Comparison of ENCODE assay signal across 11 cellular contexts in the genomic region with DNA sequence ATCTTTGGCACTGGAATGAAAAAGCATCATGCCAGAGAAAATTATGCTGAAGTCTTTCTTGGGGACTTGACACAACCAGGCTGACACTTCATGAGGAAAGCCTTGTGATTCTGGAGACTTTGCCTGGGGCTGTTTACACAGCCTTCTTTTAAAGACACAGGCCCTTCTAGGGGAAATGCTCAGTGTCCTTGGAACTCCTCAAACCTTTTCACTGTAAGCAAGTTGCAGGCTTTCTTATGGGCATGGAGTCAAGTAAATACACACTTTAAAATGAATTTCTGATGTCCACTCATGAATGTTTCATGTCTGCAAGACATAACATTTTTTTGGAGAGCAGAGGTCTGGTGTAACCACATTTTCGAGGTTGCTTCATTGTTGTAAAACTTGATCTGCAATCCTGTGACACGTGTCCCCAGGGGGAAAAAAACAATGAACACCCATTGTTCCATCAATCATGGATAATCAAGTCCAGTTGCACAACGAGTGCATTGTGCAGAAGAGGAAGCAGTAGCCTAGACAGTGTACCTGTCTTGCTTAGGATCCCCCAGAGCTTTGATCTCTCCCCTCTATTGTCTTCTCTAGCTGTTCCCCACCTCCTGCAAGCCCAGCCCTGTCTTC.
A peak's percentile ranks its signal among the peaks of the same experiment; 100 is the strongest.
DNase-seq lines count a peak whose midpoint lies in the region; ATAC-seq and TF ChIP-seq lines count a peak whose summit lies in the region.
"Had no signal": no experiment of that assay in that cellular context is flagged by ENCODE, and none has a peak within 500 bp of the region (broad histone marks: within the 10 kb centered on the region; RNA-seq: fewer than 3 reads in every experiment).

No MANE protein-coding gene starts in this region.

- 10 to 15% methylated on average over 3 of the region's 3 CpGs for WGBS in GM23248 (ENCODE audit: low coverage in 1 of 2, low lambda C conversion rate in 2 of 2, missing lambda C conversion rate in 2 of 2), 2 experiments
- 13% methylated on average over 3 of the region's 3 CpGs for WGBS in prostate gland

- no peaks in the 10 kb centered on the region for H3K36me3 ChIP-seq in GM23248 (ENCODE audit: low read depth)
- H3K36me3 ChIP-seq in prostate gland, result no peaks in the 10 kb centered on the region

- H3K9me3 ChIP-seq in GM23248 (ENCODE audit: low read depth) (no peaks in the 10 kb centered on the region), prostate gland (no peaks in the 10 kb centered on the region)

- H3K27me3 ChIP-seq in GM23248 (replicated peaks; ENCODE audit: insufficient read depth) (no peaks in the 10 kb centered on the region), prostate gland (replicated peaks; ENCODE audit: insufficient read depth) (no peaks in the 10 kb centered on the region)

- peaks cover 11 to 30% of the 10 kb centered on the region in 2 donors for H3K9me3 Mint-ChIP-seq in activated naive CD4-positive, alpha-beta T cell treated with anti-CD3 and anti-CD28 coated beads, Interleukin-2, amount 50 U/mL, for 72 hours

- no peak overlapping the region for H3K27ac Mint-ChIP-seq in activated naive CD4-positive, alpha-beta T cell treated with anti-CD3 and anti-CD28 coated beads, Interleukin-2, amount 50 U/mL, for 72 hours
- H3K27ac Mint-ChIP-seq: CD8-positive, alpha-beta memory T cell had no signal

- H2AFZ ChIP-seq in GM23248, result no peak overlapping the region

- TF ChIP-seq POLR2A in prostate gland (IDR thresholded peaks at IDR 0.05), result no peak

- H3K9me2 ChIP-seq in GM23248 (ENCODE audit: insufficient read depth), result no peaks in the 10 kb centered on the region

- DNase-seq in GM23248, result peak; percentile 63
- DNase-seq in SK-MEL-5 (ENCODE audit: low read depth, low spot score), result peak; percentile 89
- peak; percentile 89 for DNase-seq in fibroblast of the aortic adventitia (ENCODE audit: low read depth)
- DNase-seq in prostate gland (ENCODE audit: low spot score), result peak; percentile 64
- DNase-seq in activated naive CD4-positive, alpha-beta T cell treated with anti-CD3 and anti-CD28 coated beads, Interleukin-2, amount 50 U/mL, for 72 hours (ENCODE audit: low spot score in 2 of 2), result no peak
- no peak for DNase-seq in activated CD8-positive, alpha-beta memory T cell treated with anti-CD3 and anti-CD28 coated beads, Interleukin-2, amount 50 U/mL, for 48 hours
- no peak for DNase-seq in activated naive CD4-positive, alpha-beta T cell treated with Interleukin-2 at 50 U/mL for 16 hours
- DNase-seq: CD8-positive, alpha-beta memory T cell; NCI-H1105 treated with DMSO at 0.1 percent for 48 hours; NCI-H82 had no signal

- no peaks in the 10 kb centered on the region for H4K20me1 ChIP-seq in GM23248 (ENCODE audit: insufficient read depth)

- peak overlapping the region; percentile 42 for H3K4me2 ChIP-seq in GM23248 (ENCODE audit: unreplicated experiment)

- in situ Hi-C loops in GM23248 (cut with MboI), result no loop called here
- in situ Hi-C loops in SK-MEL-5 (cut with HindIII; ENCODE audit: low pct_unique_long_range_greater_than_20kb, low sequenced_read_pairs), result no loop called here

- H3K4me3 ChIP-seq in GM23248, result no peak overlapping the region
- no peak overlapping the region for H3K4me3 ChIP-seq in fibroblast of the aortic adventitia (ENCODE audit: low read depth, low read length)
- no peak overlapping the region for H3K4me3 ChIP-seq in prostate gland

- no peaks in the 10 kb centered on the region for H3K36me3 Mint-ChIP-seq in activated naive CD4-positive, alpha-beta T cell treated with anti-CD3 and anti-CD28 coated beads, Interleukin-2, amount 50 U/mL, for 72 hours
- H3K36me3 Mint-ChIP-seq: CD8-positive, alpha-beta memory T cell had no signal

- H3K27ac ChIP-seq in GM23248, result no peak overlapping the region
- H3K27ac ChIP-seq in prostate gland, result no peak overlapping the region

- intact Hi-C loops in prostate gland (cut with DNase I), result no loop called here

- H3K9ac ChIP-seq in GM23248, result no peak overlapping the region

- TF ChIP-seq CTCF in fibroblast of the aortic adventitia (IDR thresholded peaks at IDR 0.05; ENCODE audit: insufficient read depth, low read length) (no peak), prostate gland (IDR thresholded peaks at IDR 0.05) (no peak)

- no peak for ATAC-seq in activated naive CD4-positive, alpha-beta T cell treated with anti-CD3 and anti-CD28 coated beads, Interleukin-2, amount 50 U/mL, for 72 hours
- no peak for ATAC-seq in GM18909 (IDR thresholded peaks at IDR 0.05; ENCODE audit: poor library complexity, unreplicated experiment)

- H3K4me1 ChIP-seq in GM23248 (ENCODE audit: insufficient read depth) (peaks cover 27% of the 10 kb centered on the region), prostate gland (replicated peaks) (no peaks in the 10 kb centered on the region)

- no peaks in the 10 kb centered on the region for H3K79me2 ChIP-seq in GM23248 (ENCODE audit: insufficient read depth)

- H3F3A ChIP-seq in GM23248 (ENCODE audit: insufficient read depth), result peaks cover 14% of the 10 kb centered on the region; the same call in 1 of the 2 replicates

Comparison
In these comparisons a context has a peak if more than half of its experiments do, and no peak if none do; other contexts are left out.
1. DNase-seq: peak in GM23248 (single experiment), SK-MEL-5 (single experiment), fibroblast of the aortic adventitia (single experiment) and prostate gland (single experiment); none in activated naive CD4-positive, alpha-beta T cell treated with anti-CD3 and anti-CD28 coated beads, Interleukin-2, amount 50 U/mL, for 72 hours (0 of 2), activated CD8-positive, alpha-beta memory T cell treated with anti-CD3 and anti-CD28 coated beads, Interleukin-2, amount 50 U/mL, for 48 hours (single experiment) and activated naive CD4-positive, alpha-beta T cell treated with Interleukin-2 at 50 U/mL for 16 hours (single experiment).